In genomic region chr7:52775881-52776280, GRCh38 we compare ENCODE assay signal across 35 cellular contexts.
"Had no signal": no experiment of that assay in that cellular context is flagged by ENCODE, and none has a peak within 500 bp of the region (broad histone marks: within the 10 kb centered on the region; RNA-seq: fewer than 3 reads in every experiment).

No MANE protein-coding gene starts in this region.

- H3K4me1 ChIP-seq: adrenal gland, body of pancreas, breast epithelium had no signal

- H3K9me3 ChIP-seq: adrenal gland, body of pancreas, breast epithelium had no signal

- H3K27ac ChIP-seq: adrenal gland, body of pancreas, brain microvascular endothelial cell, breast epithelium, WERI-Rb-1 had no signal

- FAIRE-seq: astrocyte, TTC549 had no signal

- ATAC-seq: activated CD4-positive, alpha-beta T cell treated with anti-CD3 and anti-CD28 coated beads for 36 hours; activated CD4-positive, CD25-positive, alpha-beta regulatory T cell treated with anti-CD3 and anti-CD28 coated beads, Interleukin-2, amount 50 U/mL, for 24 hours; activated CD8-positive, alpha-beta memory T cell treated with anti-CD3 and anti-CD28 coated beads, Interleukin-2, amount 10 ng/mL, durations not matched to agents 7 days and 5 days; activated CD8-positive, alpha-beta T cell treated with anti-CD3 and anti-CD28 coated beads, Interleukin-2, amount 10 ng/mL, durations not matched to agents 7 days and 5 days; activated naive CD4-positive, alpha-beta T cell treated with anti-CD3 and anti-CD28 coated beads, Interleukin-2, amount 50 U/mL, for 72 hours; body of pancreas; WTC11 had no signal

- H3K36me3 ChIP-seq: adrenal gland, brain microvascular endothelial cell, breast epithelium, WERI-Rb-1 had no signal

- H3K27me3 ChIP-seq: adrenal gland, body of pancreas, brain microvascular endothelial cell, breast epithelium had no signal

- H3K4me3 ChIP-seq: adrenal gland, body of pancreas, breast epithelium had no signal

- DNase-seq: activated CD4-positive, alpha-beta memory T cell treated with anti-CD3 and anti-CD28 coated beads, Interleukin-2, amount 10 ng/mL, durations not matched to agents 7 days and 5 days; activated CD4-positive, alpha-beta T cell treated with anti-CD3 and anti-CD28 coated beads for 1 hour; activated CD4-positive, alpha-beta T cell treated with anti-CD3 and anti-CD28 coated beads for 36 hours; activated CD4-positive, alpha-beta T cell treated with anti-CD3 and anti-CD28 coated beads for 48 hours; activated CD4-positive, alpha-beta T cell treated with anti-CD3 and anti-CD28 coated beads, Interleukin-2, amount 10 ng/mL, durations not matched to agents 7 days and 5 days; activated CD4-positive, alpha-beta T cell treated with anti-CD3 and anti-CD28 coated beads, Interleukin-2, amount 50 U/mL, for 48 hours; activated CD4-positive, CD25-positive, alpha-beta regulatory T cell; activated CD8-positive, alpha-beta memory T cell treated with anti-CD3 and anti-CD28 coated beads for 24 hours; activated CD8-positive, alpha-beta memory T cell treated with anti-CD3 and anti-CD28 coated beads, Interleukin-2, amount 10 ng/mL, durations not matched to agents 7 days and 5 days; activated CD8-positive, alpha-beta memory T cell treated with anti-CD3 and anti-CD28 coated beads, Interleukin-2, amount 50 U/mL, for 48 hours; activated CD8-positive, alpha-beta T cell treated with anti-CD3 and anti-CD28 coated beads, Interleukin-2, amount 10 ng/mL, durations not matched to agents 7 days and 5 days; activated effector memory CD4-positive, alpha-beta T cell treated with Interleukin-2 at 50 U/mL for 16 hours; activated gamma-delta T cell treated with Interleukin-2 at 50 U/mL for 16 hours; activated naive CD4-positive, alpha-beta T cell; activated naive CD4-positive, alpha-beta T cell treated with anti-CD3 and anti-CD28 coated beads for 36 hours; activated naive CD4-positive, alpha-beta T cell treated with anti-CD3 and anti-CD28 coated beads, Interleukin-2, amount 50 U/mL, for 16 hours; activated naive CD8-positive, alpha-beta T cell treated with anti-CD3 and anti-CD28 coated beads for 36 hours; activated T-cell treated with anti-CD3 and anti-CD28 coated beads, Interleukin-2, amount 50 U/mL, for 24 hours; activated T-cell treated with anti-CD3 and anti-CD28 coated beads, Interleukin-2, amount 50 U/mL, for 48 hours; adrenal gland; amniotic stem cell; aorta; body of pancreas; brain microvascular endothelial cell; central memory CD4-positive, alpha-beta T cell; T-helper 1 cell; T-helper 2 cell; T-helper 9 cell; WERI-Rb-1 had no signal
